Comparison of ENCODE assay signal across 11 cellular contexts in the genomic region with DNA sequence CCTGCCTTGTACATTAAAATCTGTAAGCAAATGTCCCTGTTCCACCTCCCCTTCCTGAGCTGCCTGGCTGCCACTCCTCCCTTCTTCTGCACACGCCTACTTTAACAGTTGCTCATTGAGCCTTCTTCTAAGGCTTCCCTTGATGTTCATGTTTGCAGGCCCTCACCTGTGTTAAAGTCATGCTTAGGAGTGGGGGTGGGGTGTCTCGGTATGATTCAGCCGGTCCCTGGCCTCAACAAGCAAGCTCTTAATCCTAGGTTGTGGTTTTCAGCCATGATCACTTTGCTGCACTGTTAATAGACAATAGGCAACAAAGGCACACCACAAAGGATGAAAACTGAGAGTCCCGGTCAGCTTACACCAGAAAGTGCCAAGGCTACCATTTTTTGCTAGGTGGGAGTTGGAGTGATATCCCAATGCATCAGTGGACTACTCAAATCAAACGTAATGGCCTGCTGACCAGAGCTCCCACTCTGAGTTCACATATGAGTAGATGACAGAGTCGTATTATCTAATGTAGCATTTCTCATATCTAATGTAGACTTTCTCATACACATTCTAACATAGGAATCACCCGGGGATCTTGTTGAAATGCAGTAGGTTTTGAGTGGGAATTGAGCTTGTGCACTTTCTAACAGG. TPM values are rescaled to one million over a fixed set of nuclear protein-coding genes. Genes with fewer than 3 reads are reported as not detected.
DNase-seq lines count a peak whose midpoint lies in the region; ATAC-seq and TF ChIP-seq lines count a peak whose summit lies in the region.
"Had no signal": no experiment of that assay in that cellular context is flagged by ENCODE, and none has a peak within 500 bp of the region (broad histone marks: within the 10 kb centered on the region; RNA-seq: fewer than 3 reads in every experiment).

No MANE protein-coding gene starts in this region.

- no peaks in the 10 kb centered on the region for H3K27me3 Mint-ChIP-seq in activated CD4-positive, alpha-beta T cell treated with anti-CD3 and anti-CD28 coated beads, Interleukin-2, amount 10 ng/mL, durations not matched to agents 24 days and 14 days

- H3K27ac Mint-ChIP-seq in activated CD4-positive, alpha-beta T cell treated with anti-CD3 and anti-CD28 coated beads, Interleukin-2, amount 10 ng/mL, durations not matched to agents 24 days and 14 days: peak overlapping the region; percentile 78
- H3K27ac Mint-ChIP-seq: neural progenitor cell had no signal

- intact Hi-C loops in activated CD4-positive, alpha-beta T cell treated with anti-CD3 and anti-CD28 coated beads, Interleukin-2, amount 10 ng/mL, durations not matched to agents 24 days and 14 days (cut with micrococcal nuclease): no loop called here

- H3K9me3 Mint-ChIP-seq in activated CD4-positive, alpha-beta T cell treated with anti-CD3 and anti-CD28 coated beads, Interleukin-2, amount 10 ng/mL, durations not matched to agents 24 days and 14 days: no peaks in the 10 kb centered on the region
- H3K9me3 Mint-ChIP-seq: neural progenitor cell had no signal

- H3K36me3 ChIP-seq in parathyroid adenoma (ENCODE audit: control insufficient read depth, insufficient read depth, low read length): no peaks in the 10 kb centered on the region
- H3K36me3 ChIP-seq: neural progenitor cell, SJCRH30 had no signal

- DNase-seq in GM19240 (ENCODE audit: insufficient read length, low spot score) (peak; percentile 35), AG08396 (ENCODE audit: low spot score) (no peak), cerebellum (ENCODE audit: low spot score) (no peak), foreskin melanocyte (no peak), NCI-H1930 (lab: John Stamatoyannopoulos, UW) (no peak)
- peak; percentile 73 for DNase-seq in activated CD4-positive, alpha-beta T cell treated with anti-CD3 and anti-CD28 coated beads, Interleukin-2, amount 10 ng/mL, durations not matched to agents 24 days and 14 days
- DNase-seq: anterior cingulate cortex had no signal

- H3K4me2 ChIP-seq in parathyroid adenoma (ENCODE audit: low read length): peak overlapping the region; percentile 33
- H3K4me2 ChIP-seq: neural progenitor cell had no signal

- no peaks in the 10 kb centered on the region for H3K27me3 ChIP-seq in parathyroid adenoma (ENCODE audit: control insufficient read depth, insufficient read depth, low read length)
- H3K27me3 ChIP-seq: neural progenitor cell, SJCRH30 had no signal

- H3K79me2 ChIP-seq in parathyroid adenoma: peaks cover 48% of the 10 kb centered on the region

- peak overlapping the region; percentile 9 for H2AFZ ChIP-seq in parathyroid adenoma
- H2AFZ ChIP-seq: neural progenitor cell had no signal

- peak overlapping the region; percentile 55 for H3K4me3 Mint-ChIP-seq in activated CD4-positive, alpha-beta T cell treated with anti-CD3 and anti-CD28 coated beads, Interleukin-2, amount 10 ng/mL, durations not matched to agents 24 days and 14 days
- H3K4me3 Mint-ChIP-seq: neural progenitor cell had no signal

- no peak for TF ChIP-seq CTCF in parathyroid adenoma (IDR thresholded peaks at IDR 0.05)

- no peak overlapping the region for H3K4me3 ChIP-seq in parathyroid adenoma (ENCODE audit: low read depth, low read length)
- H3K4me3 ChIP-seq: neural progenitor cell, SJCRH30 had no signal

- peak; percentile 60 for ATAC-seq in HG03045 (IDR thresholded peaks at IDR 0.05; ENCODE audit: unreplicated experiment)

- peaks cover 80% of the 10 kb centered on the region for H3K4me1 Mint-ChIP-seq in activated CD4-positive, alpha-beta T cell treated with anti-CD3 and anti-CD28 coated beads, Interleukin-2, amount 10 ng/mL, durations not matched to agents 24 days and 14 days

- peaks cover 58% of the 10 kb centered on the region for H3K4me1 ChIP-seq in parathyroid adenoma
- H3K4me1 ChIP-seq: neural progenitor cell had no signal

- no peaks in the 10 kb centered on the region for H3K9me3 ChIP-seq in parathyroid adenoma (ENCODE audit: control insufficient read depth, low read length)
- H3K9me3 ChIP-seq: SJCRH30 had no signal

- H3K36me3 Mint-ChIP-seq in activated CD4-positive, alpha-beta T cell treated with anti-CD3 and anti-CD28 coated beads, Interleukin-2, amount 10 ng/mL, durations not matched to agents 24 days and 14 days (ENCODE audit: low read depth): peaks cover 22% of the 10 kb centered on the region
- H3K36me3 Mint-ChIP-seq: neural progenitor cell had no signal

- peak overlapping the region; percentile 70 for H3K27ac ChIP-seq in parathyroid adenoma
- H3K27ac ChIP-seq: neural progenitor cell, SJCRH30 had no signal

- no peak overlapping the region for H3K9ac ChIP-seq in parathyroid adenoma
- H3K9ac ChIP-seq: neural progenitor cell had no signal

RNA-seq across cellular contexts. Expression of gene FUCA2, which starts 38.2 kb away (rescaled TPM):
- 14.4 and 16.1 TPM in 2 replicates for total RNA-seq in activated CD4-positive, alpha-beta T cell treated with anti-CD3 and anti-CD28 coated beads, Interleukin-2, amount 10 ng/mL, durations not matched to agents 24 days and 14 days
- 14.2 TPM for total RNA-seq in cerebellum

Comparison
In these comparisons a context has a peak if more than half of its experiments do, and no peak if none do; other contexts are left out.
1. DNase-seq: peak in GM19240 (single experiment) and activated CD4-positive, alpha-beta T cell treated with anti-CD3 and anti-CD28 coated beads, Interleukin-2, amount 10 ng/mL, durations not matched to agents 24 days and 14 days (single experiment); none in AG08396 (single experiment), cerebellum (single experiment), foreskin melanocyte (single experiment) and NCI-H1930 (0 of 2).